ENCODE assay signal across 14 cellular contexts in genomic region chr12:107374136-107374535, GRCh38.
DNase-seq lines count a peak whose midpoint lies in the region; ATAC-seq and TF ChIP-seq lines count a peak whose summit lies in the region.
"Had no signal": no experiment of that assay in that cellular context is flagged by ENCODE, and none has a peak within 500 bp of the region (broad histone marks: within the 10 kb centered on the region; RNA-seq: fewer than 3 reads in every experiment).

No MANE protein-coding gene starts in this region.

- H3K27ac ChIP-seq in RWPE1 (peak overlapping the region; percentile 1; the same call in 1 of the 2 replicates), testis (no peak overlapping the region)
- H3K27ac ChIP-seq: WERI-Rb-1 had no signal

- intact Hi-C loops in testis (cut with DNase I; ENCODE audit: low total_unique reads) = no loop called here

- H3K9me3 Mint-ChIP-seq in activated T-cell treated with anti-CD3 and anti-CD28 coated beads, Interleukin-2, amount 50 U/mL, for 24 hours = no peaks in the 10 kb centered on the region
- no peaks in the 10 kb centered on the region for H3K9me3 Mint-ChIP-seq in effector memory CD8-positive, alpha-beta T cell
- no peaks in the 10 kb centered on the region for H3K9me3 Mint-ChIP-seq in stimulated activated naive B cell treated with anti-CD40 and anti-IgM and Interleukin-4, amounts not matched to agents 10 μg/mL and 1 μg/mL and 100 μg/mL, for 72 hours

- H3K4me1 Mint-ChIP-seq in activated T-cell treated with anti-CD3 and anti-CD28 coated beads, Interleukin-2, amount 50 U/mL, for 24 hours (ENCODE audit: low read depth) = peaks cover 58% of the 10 kb centered on the region
- H3K4me1 Mint-ChIP-seq in effector memory CD8-positive, alpha-beta T cell (ENCODE audit: low read depth in 2 of 2) = peaks cover 33 to 48% of the 10 kb centered on the region in 2 donors
- peaks cover 21 to 27% of the 10 kb centered on the region in 2 donors for H3K4me1 Mint-ChIP-seq in stimulated activated naive B cell treated with anti-CD40 and anti-IgM and Interleukin-4, amounts not matched to agents 10 μg/mL and 1 μg/mL and 100 μg/mL, for 72 hours

- H3K4me3 ChIP-seq in testis = no peak overlapping the region

- H3K9me3 ChIP-seq in testis = no peaks in the 10 kb centered on the region

- peak overlapping the region; percentile 88 for H3K27ac Mint-ChIP-seq in activated T-cell treated with anti-CD3 and anti-CD28 coated beads, Interleukin-2, amount 50 U/mL, for 24 hours
- H3K27ac Mint-ChIP-seq in effector memory CD8-positive, alpha-beta T cell = peak overlapping the region; percentile 86 to 89
- H3K27ac Mint-ChIP-seq in stimulated activated naive B cell treated with anti-CD40 and anti-IgM and Interleukin-4, amounts not matched to agents 10 μg/mL and 1 μg/mL and 100 μg/mL, for 72 hours = peak overlapping the region; percentile 85

- H3K27me3 Mint-ChIP-seq in activated T-cell treated with anti-CD3 and anti-CD28 coated beads, Interleukin-2, amount 50 U/mL, for 24 hours = no peaks in the 10 kb centered on the region
- no peaks in the 10 kb centered on the region for H3K27me3 Mint-ChIP-seq in effector memory CD8-positive, alpha-beta T cell
- H3K27me3 Mint-ChIP-seq in stimulated activated naive B cell treated with anti-CD40 and anti-IgM and Interleukin-4, amounts not matched to agents 10 μg/mL and 1 μg/mL and 100 μg/mL, for 72 hours = peaks cover 0 to 5% of the 10 kb centered on the region in 2 donors

- peak; percentile 43 for DNase-seq in activated T-cell treated with anti-CD3 and anti-CD28 coated beads, Interleukin-2, amount 50 U/mL, for 24 hours
- DNase-seq in activated T-cell treated with anti-CD3 and anti-CD28 coated beads for 4 hours = no peak
- no peak for DNase-seq in RWPE1 (ENCODE audit: low spot score)
- peak in 2 of 3 experiments; percentile 6 for DNase-seq in effector memory CD8-positive, alpha-beta T cell
- DNase-seq in stimulated activated naive B cell treated with anti-CD40 and anti-IgM and Interleukin-4, amounts not matched to agents 10 μg/mL and 1 μg/mL and 100 μg/mL, for 72 hours = no peak
- no peak for DNase-seq in testis
- no peak for DNase-seq in COLO829 (ENCODE audit: low spot score)
- DNase-seq: DMS 273 treated with DMSO at 0.1 percent for 48 hours, Karpas-422, NCI-H510A, PC-3, posterior cingulate gyrus, WERI-Rb-1 had no signal

- no peak for TF ChIP-seq POLR2A in testis (IDR thresholded peaks at IDR 0.05)

- no peaks in the 10 kb centered on the region for H3K4me1 ChIP-seq in testis

- WGBS in testis, 2 donors = 47 to 58% methylated on average over 8 of the region's 8 CpGs

- no peak for TF ChIP-seq CTCF in RWPE1 (conservative IDR thresholded peaks at IDR 0.05; ENCODE audit: low read depth)
- TF ChIP-seq CTCF in testis (IDR thresholded peaks at IDR 0.05) = no peak

- no peaks in the 10 kb centered on the region for H3K27me3 ChIP-seq in testis

- peak; percentile 34 for ATAC-seq in effector memory CD8-positive, alpha-beta T cell (replicated peaks)
- peak in 1 of 2 donors; percentile 19 for ATAC-seq in stimulated activated naive B cell treated with anti-CD40 and anti-IgM and Interleukin-4, amounts not matched to agents 10 μg/mL and 1 μg/mL and 100 μg/mL, for 72 hours (replicated peaks)
- no peak for ATAC-seq in SK-N-SH treated with all-trans-retinoic acid at 6 μM for 48 hours
- ATAC-seq: PC-3 had no signal

- no peaks in the 10 kb centered on the region for H3K36me3 ChIP-seq in testis (ENCODE audit: low read depth, missing control alignments)
- H3K36me3 ChIP-seq: WERI-Rb-1 had no signal

- peak overlapping the region; percentile 49 for H3K4me3 Mint-ChIP-seq in activated T-cell treated with anti-CD3 and anti-CD28 coated beads, Interleukin-2, amount 50 U/mL, for 24 hours
- peak overlapping the region in 1 of 2 donors; percentile 68 for H3K4me3 Mint-ChIP-seq in effector memory CD8-positive, alpha-beta T cell
- no peak overlapping the region for H3K4me3 Mint-ChIP-seq in stimulated activated naive B cell treated with anti-CD40 and anti-IgM and Interleukin-4, amounts not matched to agents 10 μg/mL and 1 μg/mL and 100 μg/mL, for 72 hours

- POLR2A ChIA-PET in RWPE1 (lab: Yijun Ruan, JAX; ENCODE audit: low non-redundant PET) = no interaction called here

- CTCF ChIA-PET in RWPE1 (lab: Yijun Ruan, JAX) = no interaction called here

- H3K36me3 Mint-ChIP-seq in activated T-cell treated with anti-CD3 and anti-CD28 coated beads, Interleukin-2, amount 50 U/mL, for 24 hours (ENCODE audit: low read depth) = no peaks in the 10 kb centered on the region
- H3K36me3 Mint-ChIP-seq in effector memory CD8-positive, alpha-beta T cell (ENCODE audit: insufficient read depth) = peaks cover 4% of the 10 kb centered on the region
- H3K36me3 Mint-ChIP-seq in stimulated activated naive B cell treated with anti-CD40 and anti-IgM and Interleukin-4, amounts not matched to agents 10 μg/mL and 1 μg/mL and 100 μg/mL, for 72 hours = no peaks in the 10 kb centered on the region

TF ChIP-seq in SK-N-SH treated with all-trans-retinoic acid at 6 μM for 48 hours, 23 proteins besides CTCF, POLR2A, EP300 and RAD21:
- TF ChIP-seq PPARA (CRISPR knock-in tag; IDR thresholded peaks at IDR 0.05; ENCODE audit: borderline replicate concordance) = no peak
- TF ChIP-seq OSR1 (CRISPR knock-in tag; IDR thresholded peaks at IDR 0.05) = no peak
- no peak for TF ChIP-seq ZFP3 (CRISPR knock-in tag; IDR thresholded peaks at IDR 0.05)
- TF ChIP-seq PATZ1 (CRISPR knock-in tag; IDR thresholded peaks at IDR 0.05; ENCODE audit: borderline replicate concordance) = no peak
- TF ChIP-seq ZFP30 (CRISPR knock-in tag; IDR thresholded peaks at IDR 0.05) = no peak
- TF ChIP-seq ZNF565 (CRISPR knock-in tag; conservative IDR thresholded peaks at IDR 0.05; ENCODE audit: low read depth) = no peak
- no peak for TF ChIP-seq ZC3H10 (CRISPR knock-in tag; IDR thresholded peaks at IDR 0.05)
- no peak for TF ChIP-seq GLIS3 (CRISPR knock-in tag; IDR thresholded peaks at IDR 0.05)
- no peak for TF ChIP-seq CREB5 (CRISPR knock-in tag; IDR thresholded peaks at IDR 0.05; ENCODE audit: low read depth)
- TF ChIP-seq ESRRG (CRISPR knock-in tag; IDR thresholded peaks at IDR 0.05) = no peak
- TF ChIP-seq ARNTL (CRISPR knock-in tag; IDR thresholded peaks at IDR 0.05; ENCODE audit: borderline replicate concordance, low read depth) = no peak
- TF ChIP-seq TCF4 (CRISPR knock-in tag; IDR thresholded peaks at IDR 0.05; ENCODE audit: borderline replicate concordance) = no peak

Comparison
In these comparisons a context has a peak if more than half of its experiments do, and no peak if none do; other contexts are left out.
1. DNase-seq: peak in activated T-cell treated with anti-CD3 and anti-CD28 coated beads, Interleukin-2, amount 50 U/mL, for 24 hours (single experiment) and effector memory CD8-positive, alpha-beta T cell (2 of 3); none in activated T-cell treated with anti-CD3 and anti-CD28 coated beads for 4 hours (single experiment), RWPE1 (single experiment), stimulated activated naive B cell treated with anti-CD40 and anti-IgM and Interleukin-4, amounts not matched to agents 10 μg/mL and 1 μg/mL and 100 μg/mL, for 72 hours (single experiment), testis (single experiment) and COLO829 (single experiment).
2. Peak in every context shown above with its lines, with median percentiles within 50 percentile points of each other: H3K27ac Mint-ChIP-seq.